2 cellular contexts compared by ENCODE assay signal in the genomic region with DNA sequence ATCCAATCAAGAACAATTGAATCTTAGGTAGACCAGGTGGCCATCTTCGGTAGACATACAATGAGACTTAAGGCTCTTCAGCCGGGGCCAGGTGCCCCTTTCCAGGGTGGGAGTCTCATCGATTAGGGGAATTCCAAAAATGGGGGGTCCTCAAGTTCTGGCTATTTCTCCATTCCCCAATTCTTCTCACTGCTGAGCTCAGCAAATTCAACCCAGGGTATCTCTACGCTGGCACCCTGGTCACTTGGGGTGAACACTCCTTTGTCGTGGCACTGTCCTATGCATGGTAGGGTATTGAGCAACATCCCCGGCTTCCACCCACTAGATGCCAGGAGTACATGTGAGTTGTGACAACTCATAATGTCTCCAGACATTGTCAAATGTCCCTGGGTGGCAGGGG.
A peak's percentile ranks its signal among the peaks of the same experiment; 100 is the strongest.
TF ChIP-seq lines count a peak whose summit lies in the region.

No MANE protein-coding gene starts in this region.

TF ChIP-seq in A549, 52 proteins besides CTCF, POLR2A, EP300 and RAD21:
- peak; percentile 78 for TF ChIP-seq MAFK (IDR thresholded peaks at IDR 0.05; ENCODE audit: partially characterized antibody)
- TF ChIP-seq ZNF302 (CRISPR knock-in tag; IDR thresholded peaks at IDR 0.05) = no peak
TF ChIP-seq in A549: peak in this region for 1.

TF ChIP-seq in IMR-90, 13 proteins besides CTCF, POLR2A, EP300 and RAD21:
- TF ChIP-seq RFX5 (IDR thresholded peaks at IDR 0.05; ENCODE audit: low read depth, low read length) (no peak), MAFK (IDR thresholded peaks at IDR 0.05; ENCODE audit: low read depth, low read length) (peak; percentile 72)
